In genomic region chr2:94970353-94970752, GRCh38 we compare ENCODE assay signal across 10 cellular contexts. TPM values are rescaled to one million over a fixed set of nuclear protein-coding genes. Genes with fewer than 3 reads are reported as not detected.
"Had no signal": no experiment of that assay in that cellular context is flagged by ENCODE, and none has a peak within 500 bp of the region (broad histone marks: within the 10 kb centered on the region; RNA-seq: fewer than 3 reads in every experiment).

No MANE protein-coding gene starts in this region.

- H3K4me3 Mint-ChIP-seq: HFFc6, IgD-negative memory B cell had no signal

- H2AFZ ChIP-seq: GM23248 had no signal

- H3K4me1 Mint-ChIP-seq: IgD-negative memory B cell had no signal

- H3K4me2 ChIP-seq: KMS-11 had no signal

- H3K9ac ChIP-seq: GM23248, KMS-11 had no signal

- DNase-seq: GM23248, HCEC 1CT, HFFc6, KBM-7 had no signal

- H3K27ac ChIP-seq: GM23248, HL-60, KMS-11 had no signal

- H3K4me3 ChIP-seq: GM23248 had no signal

- H3K27me3 Mint-ChIP-seq: IgD-negative memory B cell had no signal

- ATAC-seq: HepG2 had no signal

- H3K36me3 Mint-ChIP-seq: IgD-negative memory B cell had no signal

- H3K9me3 Mint-ChIP-seq: HFFc6, IgD-negative memory B cell had no signal

- H3K27ac Mint-ChIP-seq: HFFc6 had no signal

RNA-seq across cellular contexts. Expression of gene MAL, which starts 55.2 kb away (rescaled TPM):
- total RNA-seq: GM23248, H1, HepG2, HFFc6, HT1080 had no signal
- polyA plus RNA-seq: GM23248, H1, HepG2 had no signal
